In the genomic region with DNA sequence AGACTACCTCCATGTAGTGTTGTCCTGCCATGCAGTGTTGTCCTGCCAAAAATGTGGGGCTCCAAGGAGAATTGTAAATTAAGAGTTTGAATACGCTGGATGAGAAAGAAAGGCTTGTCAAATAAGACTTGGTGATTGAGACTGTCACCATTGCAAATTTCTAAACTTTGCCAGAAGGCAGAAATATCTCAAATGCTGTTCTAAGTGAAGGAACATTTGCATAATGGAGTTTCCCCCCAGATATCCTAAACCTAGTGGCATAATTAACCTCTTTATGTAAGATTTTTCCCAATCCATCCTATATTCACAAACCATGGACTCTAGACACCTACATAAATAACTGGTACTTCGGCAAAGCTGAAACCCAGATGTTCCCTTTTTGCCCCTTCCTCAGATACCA, we compare ENCODE assay signal across 25 cellular contexts.
"Had no signal": no experiment of that assay in that cellular context is flagged by ENCODE, and none has a peak within 500 bp of the region (broad histone marks: within the 10 kb centered on the region; RNA-seq: fewer than 3 reads in every experiment).

No MANE protein-coding gene starts in this region.

- H3K36me3 Mint-ChIP-seq: naive thymus-derived CD8-positive, alpha-beta T cell had no signal

- ATAC-seq: heart right ventricle; mucosa of descending colon; naive thymus-derived CD8-positive, alpha-beta T cell; psoas muscle; sciatic nerve had no signal

- H3K27ac ChIP-seq: coronary artery, heart right ventricle, neutrophil, psoas muscle, spleen, stomach, thoracic aorta had no signal

- H3K27me3 Mint-ChIP-seq: naive thymus-derived CD8-positive, alpha-beta T cell had no signal

- DNase-seq: effector CD4-positive, alpha-beta T cell; endodermal cell; erythroblast; foreskin melanocyte; heart right ventricle; hypothalamus; kidney glomerular epithelial cell; mucosa of descending colon; naive thymus-derived CD8-positive, alpha-beta T cell; psoas muscle; retina; spleen; stimulated activated CD4-positive, alpha-beta T cell treated with anti-CD3 and anti-CD28 coated beads, Interleukin-15, amount 100 ng/mL, for 24 hours; stimulated activated CD4-positive, alpha-beta T cell treated with anti-CD3 and anti-CD28 coated beads, Interleukin-1b, Interleukin-23, amount 100 ng/mL, for 48 hours; stimulated activated CD4-positive, alpha-beta T cell treated with anti-CD3 and anti-CD28 coated beads, Interleukin-4, amount 100 ng/mL, for 24 hours; stimulated activated naive CD4-positive, alpha-beta T cell; stomach; substantia nigra; trophoblast cell had no signal

- H3K9me3 ChIP-seq: heart right ventricle, mucosa of descending colon, neutrophil, psoas muscle, spleen, stomach, thoracic aorta had no signal

- H3K36me3 ChIP-seq: heart right ventricle, neutrophil, spleen, stomach, thoracic aorta had no signal

- H3K4me1 ChIP-seq: heart right ventricle, psoas muscle, spleen, stomach had no signal

- H3K4me1 Mint-ChIP-seq: naive thymus-derived CD8-positive, alpha-beta T cell had no signal

- FAIRE-seq: endothelial cell of umbilical vein, islet of Langerhans had no signal

- H3K4me3 ChIP-seq: coronary artery, heart right ventricle, mucosa of descending colon, psoas muscle, spleen, stomach, thoracic aorta had no signal

- H3K27ac Mint-ChIP-seq: endodermal cell; naive thymus-derived CD8-positive, alpha-beta T cell had no signal

- H3K4me3 Mint-ChIP-seq: endodermal cell; naive thymus-derived CD8-positive, alpha-beta T cell had no signal

- H3K27me3 ChIP-seq: heart right ventricle, neutrophil, spleen, stomach had no signal
